22 cellular contexts compared by ENCODE assay signal in genomic region chr17:31731119-31731518, GRCh38.
"Had no signal": no experiment of that assay in that cellular context is flagged by ENCODE, and none has a peak within 500 bp of the region (broad histone marks: within the 10 kb centered on the region; RNA-seq: fewer than 3 reads in every experiment).

No MANE protein-coding gene starts in this region.

- ATAC-seq: activated T-cell treated with anti-CD3 and anti-CD28 coated beads, Interleukin-2, amount 50 U/mL, for 72 hours; K562; T-cell had no signal

- H3K27me3 Mint-ChIP-seq: activated B cell treated with CpG ODN at 0.5 μM for 24 hours; activated CD4-positive, alpha-beta T cell treated with anti-CD3 and anti-CD28 coated beads, Interleukin-2, amount 10 ng/mL, durations not matched to agents 24 days and 14 days had no signal

- DNase-seq: activated B cell treated with CpG ODN at 0.5 μM for 24 hours; activated CD4-positive, alpha-beta memory T cell treated with anti-CD3 and anti-CD28 coated beads, Interleukin-2, amount 10 ng/mL, durations not matched to agents 7 days and 5 days; activated CD4-positive, alpha-beta T cell treated with anti-CD3 and anti-CD28 coated beads for 1 hour; activated CD4-positive, alpha-beta T cell treated with anti-CD3 and anti-CD28 coated beads, Interleukin-2, amount 10 ng/mL, durations not matched to agents 24 days and 14 days; activated CD8-positive, alpha-beta memory T cell treated with anti-CD3 and anti-CD28 coated beads, Interleukin-2, amount 50 U/mL, for 4 hours; activated naive CD4-positive, alpha-beta T cell treated with anti-CD3 and anti-CD28 coated beads, Interleukin-2, amount 50 U/mL, for 16 hours; activated naive CD8-positive, alpha-beta T cell treated with anti-CD3 and anti-CD28 coated beads, Interleukin-2, amount 10 ng/mL, durations not matched to agents 7 days and 5 days; activated T-cell treated with anti-CD3 and anti-CD28 coated beads, Interleukin-2, amount 50 U/mL, for 72 hours; adrenal gland; anterior cingulate cortex; MM.1S; NCI-H1105; NCI-H1436; NCI-H1694 treated with DMSO at 0.1 percent for 48 hours; NCI-H2081; NCI-H446; NCI-H524; T-cell; T-helper 2 cell had no signal

- H3K4me3 Mint-ChIP-seq: activated B cell treated with CpG ODN at 0.5 μM for 24 hours; activated CD4-positive, alpha-beta memory T cell treated with anti-CD3 and anti-CD28 coated beads, Interleukin-2, amount 10 ng/mL, durations not matched to agents 7 days and 5 days; activated CD4-positive, alpha-beta T cell treated with anti-CD3 and anti-CD28 coated beads, Interleukin-2, amount 10 ng/mL, durations not matched to agents 24 days and 14 days; activated naive CD8-positive, alpha-beta T cell treated with anti-CD3 and anti-CD28 coated beads, Interleukin-2, amount 10 ng/mL, durations not matched to agents 7 days and 5 days; activated T-cell treated with anti-CD3 and anti-CD28 coated beads, Interleukin-2, amount 50 U/mL, for 72 hours; brain; T-cell had no signal

- H3K9me3 ChIP-seq: adrenal gland had no signal

- H3K27ac Mint-ChIP-seq: activated B cell treated with CpG ODN at 0.5 μM for 24 hours; activated CD4-positive, alpha-beta memory T cell treated with anti-CD3 and anti-CD28 coated beads, Interleukin-2, amount 10 ng/mL, durations not matched to agents 7 days and 5 days; activated CD4-positive, alpha-beta T cell treated with anti-CD3 and anti-CD28 coated beads, Interleukin-2, amount 10 ng/mL, durations not matched to agents 24 days and 14 days; activated naive CD8-positive, alpha-beta T cell treated with anti-CD3 and anti-CD28 coated beads, Interleukin-2, amount 10 ng/mL, durations not matched to agents 7 days and 5 days; activated T-cell treated with anti-CD3 and anti-CD28 coated beads, Interleukin-2, amount 50 U/mL, for 72 hours; brain; T-cell had no signal

- H3K4me1 ChIP-seq: adrenal gland had no signal

- H3K36me3 ChIP-seq: adrenal gland had no signal

- H3K4me3 ChIP-seq: adrenal gland, K562, SK-N-MC had no signal

- H3K27ac ChIP-seq: adrenal gland, SK-N-MC had no signal

- H3K27me3 ChIP-seq: adrenal gland had no signal

- H3K36me3 Mint-ChIP-seq: activated naive CD8-positive, alpha-beta T cell treated with anti-CD3 and anti-CD28 coated beads, Interleukin-2, amount 10 ng/mL, durations not matched to agents 7 days and 5 days; brain; T-cell had no signal

- H3K4me1 Mint-ChIP-seq: activated B cell treated with CpG ODN at 0.5 μM for 24 hours; activated CD4-positive, alpha-beta memory T cell treated with anti-CD3 and anti-CD28 coated beads, Interleukin-2, amount 10 ng/mL, durations not matched to agents 7 days and 5 days; activated CD4-positive, alpha-beta T cell treated with anti-CD3 and anti-CD28 coated beads, Interleukin-2, amount 10 ng/mL, durations not matched to agents 24 days and 14 days; brain; T-cell had no signal

- H3K9me3 Mint-ChIP-seq: activated B cell treated with CpG ODN at 0.5 μM for 24 hours; activated CD4-positive, alpha-beta memory T cell treated with anti-CD3 and anti-CD28 coated beads, Interleukin-2, amount 10 ng/mL, durations not matched to agents 7 days and 5 days; activated CD4-positive, alpha-beta T cell treated with anti-CD3 and anti-CD28 coated beads, Interleukin-2, amount 10 ng/mL, durations not matched to agents 24 days and 14 days; activated naive CD8-positive, alpha-beta T cell treated with anti-CD3 and anti-CD28 coated beads, Interleukin-2, amount 10 ng/mL, durations not matched to agents 7 days and 5 days; T-cell had no signal
